Comparison of ENCODE assay signal across 1 cellular context in genomic region chr5:141960449-141961323, GRCh38.
TF ChIP-seq lines count a peak whose summit lies in the region.

No MANE protein-coding gene starts in this region.

TF ChIP-seq in Ishikawa, 13 proteins besides CTCF, POLR2A, EP300 and RAD21 (continued from another document):
- no peak for TF ChIP-seq MAX (IDR thresholded peaks at IDR 0.05)
- TF ChIP-seq TAF1 (IDR thresholded peaks at IDR 0.05; ENCODE audit: low read depth): no peak
- no peak for TF ChIP-seq CEBPB (IDR thresholded peaks at IDR 0.05)
- TF ChIP-seq TEAD4 (IDR thresholded peaks at IDR 0.05): no peak
- TF ChIP-seq FOXM1 (IDR thresholded peaks at IDR 0.05; ENCODE audit: borderline replicate concordance, low read depth): no peak
- no peak for TF ChIP-seq USF1 (IDR thresholded peaks at IDR 0.05)
- no peak for TF ChIP-seq CREB1 (IDR thresholded peaks at IDR 0.05; ENCODE audit: low read depth)
